Comparison of ENCODE assay signal across 9 cellular contexts in the genomic region with DNA sequence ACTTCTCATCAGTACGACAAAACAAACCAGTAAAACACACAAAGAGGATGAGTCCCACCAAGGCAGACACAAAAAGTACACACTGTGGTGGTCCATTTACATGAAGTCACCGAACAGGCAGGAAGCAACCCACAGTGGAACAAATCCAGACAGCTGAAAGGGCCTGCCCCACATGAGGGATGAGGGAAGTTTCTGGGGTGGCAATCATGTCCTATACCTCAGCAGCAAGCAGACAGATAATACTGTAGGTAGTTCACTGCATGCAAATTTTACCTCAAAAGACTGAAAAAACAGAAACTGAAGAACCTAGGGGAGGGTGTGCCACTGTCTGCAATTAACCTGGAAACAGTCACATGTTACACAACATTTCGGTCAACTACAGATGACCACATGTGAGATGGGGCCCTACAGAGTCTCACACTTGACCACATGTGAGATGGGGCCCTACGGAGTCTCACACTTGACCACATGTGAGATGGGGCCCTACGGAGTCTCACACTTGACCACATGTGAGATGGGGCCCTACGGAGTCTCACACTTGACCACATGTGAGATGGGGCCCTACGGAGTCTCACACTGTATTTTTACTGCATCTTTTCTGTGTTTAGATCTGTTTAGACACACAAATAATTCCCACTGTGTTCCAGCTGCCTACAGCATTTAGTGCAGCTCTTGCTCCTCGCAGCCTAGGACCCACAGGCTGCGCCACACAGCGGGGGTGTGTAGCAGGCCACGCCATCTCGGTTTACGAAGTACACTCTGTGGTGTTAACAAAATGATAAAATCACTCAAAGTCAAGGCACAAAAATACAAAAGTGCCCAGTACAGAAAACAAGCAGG. TPM values are rescaled to one million over a fixed set of nuclear protein-coding genes. Genes with fewer than 3 reads are reported as not detected.
DNase-seq lines count a peak whose midpoint lies in the region; ATAC-seq and TF ChIP-seq lines count a peak whose summit lies in the region.
"Had no signal": no experiment of that assay in that cellular context is flagged by ENCODE, and none has a peak within 500 bp of the region (broad histone marks: within the 10 kb centered on the region; RNA-seq: fewer than 3 reads in every experiment).

No MANE protein-coding gene starts in this region.

- peak overlapping the region; percentile 90 for H3K4me3 Mint-ChIP-seq in natural killer cell

- H3K4me1 Mint-ChIP-seq in natural killer cell: peaks cover 55 to 57% of the 10 kb centered on the region in 2 donors

- H3K9me2 ChIP-seq in GM23248 (ENCODE audit: insufficient read depth): no peaks in the 10 kb centered on the region

- ATAC-seq in GM18858 (IDR thresholded peaks at IDR 0.05; ENCODE audit: unreplicated experiment) (peak; percentile 81), natural killer cell (peak; percentile 75 to 86 (median 81))

- peak overlapping the region; percentile 27 for H3K4me2 ChIP-seq in GM23248 (ENCODE audit: unreplicated experiment)

- H4K20me1 ChIP-seq in GM23248 (ENCODE audit: insufficient read depth): no peaks in the 10 kb centered on the region

- peaks cover 19% of the 10 kb centered on the region for H3K36me3 Mint-ChIP-seq in natural killer cell

- H3K9me3 ChIP-seq in GM23248 (ENCODE audit: low read depth): no peaks in the 10 kb centered on the region
- H3K9me3 ChIP-seq in SJCRH30 (replicated peaks): no peaks in the 10 kb centered on the region

- H3K9me3 Mint-ChIP-seq in natural killer cell: no peaks in the 10 kb centered on the region

- peak overlapping the region; percentile 72 to 99 for H3K27ac Mint-ChIP-seq in natural killer cell

- 84 to 89% methylated on average over 12 to 13 of the region's 13 CpGs for WGBS in GM23248 (ENCODE audit: low coverage in 1 of 2, low lambda C conversion rate in 2 of 2, missing lambda C conversion rate in 2 of 2), 2 experiments

- peaks cover 0 to 2% of the 10 kb centered on the region in 2 donors for H3K27me3 Mint-ChIP-seq in natural killer cell (ENCODE audit: low read depth in 2 of 2)

- H3K36me3 ChIP-seq in GM23248 (ENCODE audit: low read depth) (peaks cover 39% of the 10 kb centered on the region), SJCRH30 (peaks cover 32% of the 10 kb centered on the region)

- H3K4me3 ChIP-seq in GM23248: no peak overlapping the region
- no peak overlapping the region for H3K4me3 ChIP-seq in SJCRH30

- H2AFZ ChIP-seq in GM23248: no peak overlapping the region

- H3K27me3 ChIP-seq in GM23248 (replicated peaks; ENCODE audit: insufficient read depth): no peaks in the 10 kb centered on the region
- no peaks in the 10 kb centered on the region for H3K27me3 ChIP-seq in SJCRH30

- H3K79me2 ChIP-seq in GM23248 (ENCODE audit: insufficient read depth): peaks cover 79% of the 10 kb centered on the region

- H3K27ac ChIP-seq in GM23248: peak overlapping the region; percentile 97
- H3K27ac ChIP-seq in SJCRH30: peak overlapping the region; percentile 49

- DNase-seq in GM23248 (no peak), SJCRH30 (no peak), natural killer cell (peak; percentile 46), NCI-H345 (lab: John Stamatoyannopoulos, UW) (no peak), NCI-H446 (lab: John Stamatoyannopoulos, UW) (no peak), cerebellar cortex (ENCODE audit: low spot score) (no peak), DMS79 (lab: John Stamatoyannopoulos, UW) (no peak)

- peaks cover 19% of the 10 kb centered on the region for H3K4me1 ChIP-seq in GM23248 (ENCODE audit: insufficient read depth)
- peaks cover 23% of the 10 kb centered on the region for H3K4me1 ChIP-seq in SJCRH30

- H3K9ac ChIP-seq in GM23248: peak overlapping the region; percentile 74

- peaks cover 16% of the 10 kb centered on the region for H3F3A ChIP-seq in GM23248 (ENCODE audit: insufficient read depth)

- in situ Hi-C loops in GM23248 (cut with MboI): no loop called here

- intact Hi-C loops in natural killer cell (cut with micrococcal nuclease): loop anchor here (2.0 to 10.0 kb wide), 4 partner anchors 23 to 689 kb away; a partner anchor contains a TSS

- TF ChIP-seq CTCF in natural killer cell (IDR thresholded peaks at IDR 0.05): no peak

RNA-seq across cellular contexts. Expression of a gene that starts 22.2 kb away (rescaled TPM):
- total RNA-seq in GM23248 (2014; rRNA removed; shearing (Covaris generic)): 60.7 and 67.9 TPM in 2 replicates
- 58.3 and 58.6 TPM in 2 replicates for polyA plus RNA-seq in GM23248 (2016; fragmentation: Nextera tagmentation; extraction: Ambion mirVana)
- 59.5 and 64.6 TPM in 2 replicates for total RNA-seq in SJCRH30 (2014; rRNA removed; shearing (Covaris generic))
- total RNA-seq in natural killer cell: 10 to 100 TPM; 26.4 to 68.9 (median 42.3) TPM

RNA-seq across cellular contexts. Expression of a gene that starts 23.1 kb away (rescaled TPM):
- total RNA-seq in GM23248 (2014; rRNA removed; shearing (Covaris generic)): 93.0 and 197 TPM in 2 replicates
- 65.9 and 67.3 TPM in 2 replicates for polyA plus RNA-seq in GM23248 (2016; fragmentation: Nextera tagmentation; extraction: Ambion mirVana)
- 67.4 and 67.6 TPM in 2 replicates for total RNA-seq in SJCRH30 (2014; rRNA removed; shearing (Covaris generic))
- 10 to 100 TPM; 56.3 to 97.8 (median 97.7) TPM for total RNA-seq in natural killer cell

RNA-seq across cellular contexts. Expression of a gene that starts 27.8 kb away (rescaled TPM):
- total RNA-seq in GM23248 (2014; rRNA removed; shearing (Covaris generic)): not detected in 2 replicates
- polyA plus RNA-seq in GM23248 (2016; fragmentation: Nextera tagmentation; extraction: Ambion mirVana): not detected in 2 replicates
- total RNA-seq in SJCRH30 (2014; rRNA removed; shearing (Covaris generic)): not detected in 2 replicates
- total RNA-seq in natural killer cell: under 1 TPM in 1 of 3 donors, not detected in 2; 0.82 TPM
- total RNA-seq: HT1080 had no signal
